ENCODE assay signal across 21 cellular contexts in the genomic region with DNA sequence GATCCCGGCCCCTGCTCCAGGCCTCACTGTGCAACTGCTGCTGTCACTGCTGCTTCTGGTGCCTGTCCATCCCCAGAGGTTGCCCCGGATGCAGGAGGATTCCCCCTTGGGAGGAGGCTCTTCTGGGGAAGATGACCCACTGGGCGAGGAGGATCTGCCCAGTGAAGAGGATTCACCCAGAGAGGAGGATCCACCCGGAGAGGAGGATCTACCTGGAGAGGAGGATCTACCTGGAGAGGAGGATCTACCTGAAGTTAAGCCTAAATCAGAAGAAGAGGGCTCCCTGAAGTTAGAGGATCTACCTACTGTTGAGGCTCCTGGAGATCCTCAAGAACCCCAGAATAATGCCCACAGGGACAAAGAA. TPM values are rescaled to one million over a fixed set of nuclear protein-coding genes. Genes with fewer than 3 reads are reported as not detected.
A peak's percentile ranks its signal among the peaks of the same experiment; 100 is the strongest.
DNase-seq lines count a peak whose midpoint lies in the region; ATAC-seq and TF ChIP-seq lines count a peak whose summit lies in the region.
"Had no signal": no experiment of that assay in that cellular context is flagged by ENCODE, and none has a peak within 500 bp of the region (broad histone marks: within the 10 kb centered on the region; RNA-seq: fewer than 3 reads in every experiment).

No MANE protein-coding gene starts in this region.

- H4K91ac ChIP-seq in neuronal stem cell (ENCODE audit: low read depth, low read length, poor library complexity) = no peak overlapping the region

- H3K18ac ChIP-seq in neuronal stem cell (ENCODE audit: low read length) = no peak overlapping the region

- no peak overlapping the region for H3K4ac ChIP-seq in neuronal stem cell (ENCODE audit: low read length)

- no peak overlapping the region for H2AFZ ChIP-seq in GM23248
- no peak overlapping the region for H2AFZ ChIP-seq in neuronal stem cell (ENCODE audit: low read length)

- H3K4me2 ChIP-seq in GM23248 (ENCODE audit: unreplicated experiment) (peak overlapping the region; percentile 42), neuronal stem cell (ENCODE audit: insufficient read depth, low read length, poor library complexity, severe bottlenecking) (no peak overlapping the region)

- POLR2A ChIA-PET in RWPE1 (lab: Yijun Ruan, JAX; ENCODE audit: low non-redundant PET) = interaction anchor here (1.5 kb wide), 1 partner anchor 9 kb away, joined by 6 read pairs; the partner anchor contains the start of gene ARHGEF39

- in situ Hi-C loops in GM23248 (cut with MboI) (no loop called here), GM13977 (cut with MboI; ENCODE audit: low pct_unique_long_range_greater_than_20kb, low sequenced_read_pairs, unreplicated experiment) (no loop called here)

- no peaks in the 10 kb centered on the region for H3K79me1 ChIP-seq in neuronal stem cell (ENCODE audit: low read depth, low read length)

- DNase-seq in GM23248 = no peak
- DNase-seq in RWPE1 (ENCODE audit: low spot score) = no peak
- DNase-seq in effector memory CD8-positive, alpha-beta T cell = no peak
- no peak for DNase-seq in neuronal stem cell (ENCODE audit: low spot score)
- no peak for DNase-seq in GM13977 (ENCODE audit: low spot score)
- no peak for DNase-seq in KG1 (lab: John Stamatoyannopoulos, UW)
- DNase-seq in NCI-H1105 treated with DMSO at 0.1 percent for 48 hours (lab: John Stamatoyannopoulos, UW) = no peak
- DNase-seq: activated CD4-positive, alpha-beta T cell treated with anti-CD3 and anti-CD28 coated beads, Interleukin-2, amount 50 U/mL, for 48 hours; activated CD4-positive, CD25-positive, alpha-beta regulatory T cell; activated gamma-delta T cell; activated naive CD8-positive, alpha-beta T cell treated with anti-CD3 and anti-CD28 coated beads, Interleukin-2, amount 50 U/mL, for 24 hours; endodermal cell; HCEC 1CT; NCI-H1930; NCI-H526 treated with DMSO at 0.1 percent for 48 hours; stimulated activated CD4-positive, alpha-beta T cell treated with anti-CD3 and anti-CD28 coated beads, Interleukin-4, amount 100 ng/mL, for 24 hours; stimulated activated naive CD4-positive, alpha-beta T cell treated with Interleukin-2 at 50 U/mL for 16 hours had no signal

- H4K20me1 ChIP-seq in GM23248 (ENCODE audit: insufficient read depth) = no peaks in the 10 kb centered on the region

- peak overlapping the region; percentile 77 for H3K23ac ChIP-seq in neuronal stem cell (ENCODE audit: low read depth, low read length, poor library complexity)

- H3K9me3 ChIP-seq in GM23248 (ENCODE audit: low read depth) (no peaks in the 10 kb centered on the region), neuronal stem cell (replicated peaks in 1 of 2; ENCODE audit: control insufficient read depth in 2 of 2, insufficient read depth in 1 of 2, low read depth in 1 of 2, low read length in 2 of 2) (no peaks in the 10 kb centered on the region)
- H3K9me3 ChIP-seq: mucosa of descending colon, tibial artery had no signal

- ATAC-seq in effector memory CD8-positive, alpha-beta T cell (replicated peaks) = no peak
- ATAC-seq in HG02885 (IDR thresholded peaks at IDR 0.05; ENCODE audit: poor library complexity, unreplicated experiment) = no peak

- no peaks in the 10 kb centered on the region for H3K36me3 Mint-ChIP-seq in effector memory CD8-positive, alpha-beta T cell (ENCODE audit: insufficient read depth)

- peak overlapping the region; percentile 72 for H2BK15ac ChIP-seq in neuronal stem cell (ENCODE audit: low read length)

- peaks cover 0 to 20% of the 10 kb centered on the region in 2 donors for H3K27me3 Mint-ChIP-seq in effector memory CD8-positive, alpha-beta T cell

- H3K4me3 ChIP-seq in GM23248 = no peak overlapping the region
- H3K4me3 ChIP-seq in neuronal stem cell (ENCODE audit: low read length in 2 of 2) = no peak overlapping the region
- H3K4me3 ChIP-seq: mucosa of descending colon, tibial artery had no signal

- H3K9ac ChIP-seq in GM23248 (no peak overlapping the region), neuronal stem cell (ENCODE audit: low read depth, low read length, poor library complexity) (no peak overlapping the region)

- H3K27ac Mint-ChIP-seq in effector memory CD8-positive, alpha-beta T cell = peak overlapping the region in 1 of 2 donors; percentile 38
- H3K27ac Mint-ChIP-seq: activated naive CD8-positive, alpha-beta T cell treated with anti-CD3 and anti-CD28 coated beads, Interleukin-2, amount 50 U/mL, for 24 hours; endodermal cell had no signal

- no peak overlapping the region for H4K8ac ChIP-seq in neuronal stem cell (ENCODE audit: low read depth, low read length)

- 47 to 56% methylated on average over 4 of the region's 4 CpGs for WGBS in GM23248 (ENCODE audit: low coverage in 1 of 2, low lambda C conversion rate in 2 of 2, missing lambda C conversion rate in 2 of 2), 2 experiments
- WGBS in neuronal stem cell (ENCODE audit: extremely low coverage in 2 of 2, insufficient read length in 2 of 2, insufficient replicate concordance in 1 of 2), 2 donors = no CpG with 5 or more reads among the region's 4 CpGs

- H2BK120ac ChIP-seq in neuronal stem cell (ENCODE audit: low read depth, low read length) = no peak overlapping the region

- peak overlapping the region; percentile 91 for H2AK5ac ChIP-seq in neuronal stem cell (ENCODE audit: low read depth, low read length)

- peaks cover 24% of the 10 kb centered on the region; the same call in 1 of the 2 replicates for H3F3A ChIP-seq in GM23248 (ENCODE audit: insufficient read depth)

- no peaks in the 10 kb centered on the region for H3K27me3 ChIP-seq in GM23248 (replicated peaks; ENCODE audit: insufficient read depth)
- H3K27me3 ChIP-seq in neuronal stem cell (ENCODE audit: control insufficient read depth in 3 of 3, insufficient read depth in 3 of 3, low read depth in 1 of 3, low read length in 3 of 3) = peaks cover 0 to 34% (median 0%) of the 10 kb centered on the region in 3 experiments
- H3K27me3 ChIP-seq: tibial artery had no signal

- H2BK12ac ChIP-seq in neuronal stem cell (ENCODE audit: low read length) = no peak overlapping the region

- TF ChIP-seq CTCF in RWPE1 (conservative IDR thresholded peaks at IDR 0.05; ENCODE audit: low read depth) = no peak
- no peak for TF ChIP-seq CTCF in GM13977 (IDR thresholded peaks at IDR 0.05; ENCODE audit: extremely low read depth, insufficient read depth, missing control alignments)

- H2BK5ac ChIP-seq in neuronal stem cell (ENCODE audit: low read length) = no peak overlapping the region

- CTCF ChIA-PET in RWPE1 (lab: Yijun Ruan, JAX) = interaction anchor here (0.7 to 1.6 kb wide), 3 partner anchors 22 to 163 kb away, joined by 3 to 5 read pairs (median 3); no protein-coding TSS in a partner anchor

- H3K4me3 Mint-ChIP-seq in effector memory CD8-positive, alpha-beta T cell = peak overlapping the region; percentile 27 to 40

- H3K9me3 Mint-ChIP-seq in effector memory CD8-positive, alpha-beta T cell = no peaks in the 10 kb centered on the region
- H3K9me3 Mint-ChIP-seq: activated naive CD8-positive, alpha-beta T cell treated with anti-CD3 and anti-CD28 coated beads, Interleukin-2, amount 50 U/mL, for 24 hours; endodermal cell had no signal

- no peaks in the 10 kb centered on the region for H3K9me2 ChIP-seq in GM23248 (ENCODE audit: insufficient read depth)

- H3K4me1 ChIP-seq in GM23248 (ENCODE audit: insufficient read depth) = 0 out of 2 replicates have a peak, but pooled peaks cover 3% of the 10 kb centered on the region
- H3K4me1 ChIP-seq in neuronal stem cell (ENCODE audit: control insufficient read depth in 2 of 2, insufficient read depth in 1 of 2, low read depth in 1 of 2, low read length in 2 of 2) = peaks cover 0 to 6% of the 10 kb centered on the region in 2 donors

- H3K36me3 ChIP-seq in GM23248 (ENCODE audit: low read depth) (no peaks in the 10 kb centered on the region), neuronal stem cell (replicated peaks in 1 of 2; ENCODE audit: control insufficient read depth in 2 of 2, insufficient read depth in 2 of 2, low read length in 2 of 2) (no peaks in the 10 kb centered on the region)
- H3K36me3 ChIP-seq: tibial artery had no signal

- H3K79me2 ChIP-seq in GM23248 (ENCODE audit: insufficient read depth) = no peaks in the 10 kb centered on the region

- H3K14ac ChIP-seq in neuronal stem cell (ENCODE audit: low read length) = no peak overlapping the region

- H3K4me1 Mint-ChIP-seq in effector memory CD8-positive, alpha-beta T cell (ENCODE audit: low read depth in 2 of 2) = peaks cover 4 to 10% of the 10 kb centered on the region in 2 donors

- H3K27ac ChIP-seq in GM23248 (no peak overlapping the region), RWPE1 (peak overlapping the region; percentile 65), neuronal stem cell (replicated peaks; ENCODE audit: low read length) (no peak overlapping the region)
- H3K27ac ChIP-seq: HL-60 had no signal

RNA-seq across cellular contexts. Expression of gene CA9, which starts 0.3 kb away (rescaled TPM):
- total RNA-seq in GM23248 (2014; rRNA removed; shearing (Covaris generic)) = 3.4 and 4.3 TPM in 2 replicates
- 2.3 and 2.7 TPM in 2 replicates for polyA plus RNA-seq in GM23248 (2016; fragmentation: Nextera tagmentation; extraction: Ambion mirVana)
- 1.1 TPM for polyA plus RNA-seq in neuronal stem cell (2013, experiment 1 of 2)
- polyA plus RNA-seq in neuronal stem cell (2013, experiment 2 of 2) = 1.7 TPM

RNA-seq across cellular contexts. Expression of gene ARHGEF39, which starts 9.0 kb away (rescaled TPM):
- total RNA-seq in GM23248 (2014; rRNA removed; shearing (Covaris generic)) = 0.13 and 2.1 TPM in 2 replicates
- 1.6 and 1.8 TPM in 2 replicates for polyA plus RNA-seq in GM23248 (2016; fragmentation: Nextera tagmentation; extraction: Ambion mirVana)
- 22.9 TPM for polyA plus RNA-seq in neuronal stem cell (2013, experiment 1 of 2)
- polyA plus RNA-seq in neuronal stem cell (2013, experiment 2 of 2) = 23.5 TPM

RNA-seq across cellular contexts. Expression of gene TPM2, which starts 15.7 kb away (rescaled TPM):
- 1,596 and 1,625 TPM in 2 replicates for total RNA-seq in GM23248 (2014; rRNA removed; shearing (Covaris generic))
- polyA plus RNA-seq in GM23248 (2016; fragmentation: Nextera tagmentation; extraction: Ambion mirVana) = 3,527 and 3,584 TPM in 2 replicates
- 345 TPM for polyA plus RNA-seq in neuronal stem cell (2013, experiment 1 of 2)
- 336 TPM for polyA plus RNA-seq in neuronal stem cell (2013, experiment 2 of 2)

RNA-seq across cellular contexts. Expression of gene CCDC107, which starts 15.9 kb away (rescaled TPM):
- total RNA-seq in GM23248 (2014; rRNA removed; shearing (Covaris generic)) = 20.5 and 28.6 TPM in 2 replicates
- polyA plus RNA-seq in GM23248 (2016; fragmentation: Nextera tagmentation; extraction: Ambion mirVana) = 52.8 and 55.7 TPM in 2 replicates
- 15.3 TPM for polyA plus RNA-seq in neuronal stem cell (2013, experiment 1 of 2)
- 15.5 TPM for polyA plus RNA-seq in neuronal stem cell (2013, experiment 2 of 2)

RNA-seq across cellular contexts. Expression of gene RMRP, which starts 16.2 kb away (rescaled TPM):
- 14,230 and 20,944 TPM in 2 replicates for total RNA-seq in GM23248 (2014; rRNA removed; shearing (Covaris generic))
- polyA plus RNA-seq in GM23248 (2016; fragmentation: Nextera tagmentation; extraction: Ambion mirVana) = not detected in 2 replicates
- polyA plus RNA-seq in neuronal stem cell (2013, experiment 1 of 2) = not detected
- polyA plus RNA-seq in neuronal stem cell (2013, experiment 2 of 2) = 4.7 TPM
